Comparison of ENCODE assay signal across 17 cellular contexts in genomic region chr22:41562461-41562860, GRCh38. TPM values are rescaled to one million over a fixed set of nuclear protein-coding genes. Genes with fewer than 3 reads are reported as not detected.
A peak's percentile ranks its signal among the peaks of the same experiment; 100 is the strongest.
DNase-seq lines count a peak whose midpoint lies in the region; ATAC-seq, FAIRE-seq and TF ChIP-seq lines count a peak whose summit lies in the region.
"Had no signal": no experiment of that assay in that cellular context is flagged by ENCODE, and none has a peak within 500 bp of the region (broad histone marks: within the 10 kb centered on the region; RNA-seq: fewer than 3 reads in every experiment).

No MANE protein-coding gene starts in this region.

- H3K9me3 ChIP-seq in HepG2 (ENCODE audit: low read length) (no peaks in the 10 kb centered on the region), right lobe of liver (no peaks in the 10 kb centered on the region), esophagus squamous epithelium (no peaks in the 10 kb centered on the region), ovary (no peaks in the 10 kb centered on the region)

- no peak for TF ChIP-seq RAD21 in HepG2 (CRISPR knock-in tag; IDR thresholded peaks at IDR 0.05)

- H4K20me1 ChIP-seq in HepG2 (ENCODE audit: insufficient read depth, low read length) = no peaks in the 10 kb centered on the region

- TF ChIP-seq CTCF in HepG2 (CRISPR knock-in tag; IDR thresholded peaks at IDR 0.05) (no peak), right lobe of liver (IDR thresholded peaks at IDR 0.05) (no peak), esophagus squamous epithelium (IDR thresholded peaks at IDR 0.05) (no peak), ovary (IDR thresholded peaks at IDR 0.05) (no peak)

- DNase-seq in HepG2 (ENCODE audit: low spot score) (no peak), right lobe of liver (no peak), esophagus squamous epithelium (lab: John Stamatoyannopoulos, UW) (no peak), ovary (peak in 2 of 5 donors; percentile 51 to 54), OCI-M2 (lab: John Stamatoyannopoulos, UW; ENCODE audit: unreplicated experiment) (no peak), NCI-H1436 treated with DMSO at 0.1 percent for 48 hours (lab: John Stamatoyannopoulos, UW) (no peak)
- DNase-seq: activated CD4-positive, alpha-beta T cell treated with anti-CD3 and anti-CD28 coated beads, Interleukin-2, amount 10 ng/mL, durations not matched to agents 24 days and 14 days; activated T-cell treated with anti-CD3 and anti-CD28 coated beads, Interleukin-2, amount 50 U/mL, for 4 hours; amniotic stem cell; DMS153; effector CD4-positive, alpha-beta T cell; KG1; naive thymus-derived CD8-positive, alpha-beta T cell; NCI-H510A; T-helper 17 cell had no signal

- intact Hi-C loops in HepG2 (cut with micrococcal nuclease; ENCODE audit: unreplicated experiment) (no loop called here), right lobe of liver (cut with DNase I) (no loop called here), esophagus squamous epithelium (cut with DNase I) (no loop called here), ovary (cut with DNase I) (no loop called here)

- in situ Hi-C loops in HepG2 (cut with HindIII; ENCODE audit: extremely low pct_ligation_motif_present, low pct_unique_long_range_greater_than_20kb) = no loop called here

- H3K9ac ChIP-seq in HepG2 (ENCODE audit: insufficient read depth, low read depth, low read length) = no peak overlapping the region

- no TSS peak for BruUV-seq in HepG2 (replicated peaks; lab: Mats Ljungman, UMichigan)

- CTCF ChIA-PET in HepG2 (lab: Yijun Ruan, JAX; ENCODE audit: low intra/inter-chr PET ratio, low total read pairs) = interaction anchor here (1.8 kb wide), 1 partner anchor 18 kb away, joined by 4 read pairs; the partner anchor contains the start of gene POLR3H

- TF ChIP-seq EP300 in HepG2 (IDR thresholded peaks at IDR 0.05; ENCODE audit: low read depth in 2 of 2, low read length in 2 of 2) (no peak), HepG2 (CRISPR knock-in tag; IDR thresholded peaks at IDR 0.05; ENCODE audit: borderline replicate concordance) (no peak), ovary (IDR thresholded peaks at IDR 0.05) (no peak)

- H3K4me3 ChIP-seq in HepG2 (replicated peaks in 1 of 3; ENCODE audit: insufficient read depth in 1 of 3, low read depth in 2 of 3, low read length in 3 of 3) (no peak overlapping the region), right lobe of liver (no peak overlapping the region), esophagus squamous epithelium (peak overlapping the region in 1 of 4 donors; percentile 8), ovary (peak overlapping the region; percentile 61)

- no peak overlapping the region for H3K27ac ChIP-seq in HepG2 (ENCODE audit: extremely low read length, insufficient read depth, low read length)
- H3K27ac ChIP-seq in right lobe of liver = no peak overlapping the region
- H3K27ac ChIP-seq in esophagus squamous epithelium = peak overlapping the region in 3 of 4 donors; percentile 66 to 76 (median 74)
- H3K27ac ChIP-seq in ovary = peak overlapping the region; percentile 77 to 98

- no peak for FAIRE-seq in HepG2 (lab: Jason Lieb, UNC)

- H2AFZ ChIP-seq in HepG2 (ENCODE audit: low read length) = no peak overlapping the region

- H3K27me3 ChIP-seq in HepG2 (ENCODE audit: control insufficient read depth in 1 of 2, insufficient read depth in 2 of 2, low read length in 2 of 2) = peaks cover 0 to 29% of the 10 kb centered on the region in 2 experiments; a peak in 3 of 5 replicates
- H3K27me3 ChIP-seq in right lobe of liver = no peaks in the 10 kb centered on the region
- H3K27me3 ChIP-seq in esophagus squamous epithelium = peaks cover 0 to 46% (median 0%) of the 10 kb centered on the region in 4 donors
- H3K27me3 ChIP-seq in ovary = no peaks in the 10 kb centered on the region

- ATAC-seq in HepG2 = 0 out of 3 replicates have a peak, but pooled peaks have one; percentile 7
- no peak for ATAC-seq in right lobe of liver
- no peak for ATAC-seq in GM21526 (IDR thresholded peaks at IDR 0.05; ENCODE audit: low FRiP score, unreplicated experiment)
- ATAC-seq in GM19463 (IDR thresholded peaks at IDR 0.05; ENCODE audit: unreplicated experiment) = no peak
- ATAC-seq: activated T-cell treated with anti-CD3 and anti-CD28 coated beads, Interleukin-2, amount 50 U/mL, for 4 hours; naive thymus-derived CD8-positive, alpha-beta T cell; T-helper 17 cell had no signal

- H3K4me2 ChIP-seq in HepG2 (ENCODE audit: low read depth, low read length) = no peak overlapping the region

- POLR2A ChIA-PET in HepG2 (lab: Yijun Ruan, JAX) = interaction anchor here (1.0 to 2.2 kb wide), 4 partner anchors 11 to 27 kb away, joined by 3 to 11 read pairs (median 8); partner anchors contain the start of gene PMM1

- H3K79me2 ChIP-seq in HepG2 (ENCODE audit: insufficient read depth, low read length) = no peaks in the 10 kb centered on the region

- TF ChIP-seq POLR2A in HepG2 (IDR thresholded peaks at IDR 0.05; ENCODE audit: insufficient read depth in 1 of 2, low read depth in 2 of 2, low read length in 2 of 2) (no peak), right lobe of liver (IDR thresholded peaks at IDR 0.05) (no peak), esophagus squamous epithelium (IDR thresholded peaks at IDR 0.05) (no peak), ovary (IDR thresholded peaks at IDR 0.05) (no peak)

- 63% methylated on average over 2 of the region's 4 CpGs for WGBS in HepG2 (ENCODE audit: low lambda C conversion rate)
- 80% methylated on average over 1 of the region's 4 CpGs for WGBS in right lobe of liver (ENCODE audit: insufficient coverage, low coverage, low lambda C conversion rate, missing lambda C conversion rate)
- WGBS in esophagus squamous epithelium, 2 donors = 70% methylated on average over 3 of the region's 4 CpGs; no CpG with 5 or more reads in 1 of the 2 donors
- 68 to 76% (median 69%) methylated on average over 4 of the region's 4 CpGs for WGBS in ovary, 3 donors

- H3K4me1 ChIP-seq in HepG2 (ENCODE audit: insufficient read depth, low read length) = peaks cover 78% of the 10 kb centered on the region
- H3K4me1 ChIP-seq in right lobe of liver = peaks cover 0 to 9% (median 0%) of the 10 kb centered on the region in 4 donors
- peaks cover 3 to 52% (median 10%) of the 10 kb centered on the region in 3 donors for H3K4me1 ChIP-seq in esophagus squamous epithelium
- peaks cover 26% of the 10 kb centered on the region for H3K4me1 ChIP-seq in ovary (ENCODE audit: insufficient read depth)

- no peaks in the 10 kb centered on the region for H3K36me3 ChIP-seq in HepG2 (replicated peaks in 1 of 2; ENCODE audit: control insufficient read depth in 1 of 2, insufficient read depth in 2 of 2, low read length in 2 of 2)
- no peaks in the 10 kb centered on the region for H3K36me3 ChIP-seq in right lobe of liver
- H3K36me3 ChIP-seq in esophagus squamous epithelium = no peaks in the 10 kb centered on the region
- H3K36me3 ChIP-seq in ovary = no peaks in the 10 kb centered on the region

RNA-seq across cellular contexts. Expression of gene CSDC2, which starts 1.7 kb away (rescaled TPM):
- total RNA-seq in HepG2 (2016; rRNA removed; fragmentation: Illumina TruSeq; extraction: Trizol) (0.11 and 0.17 TPM in 2 replicates), right lobe of liver (1 to 10 TPM in 1 of 6 experiments, under 1 TPM in 4, not detected in 1; 0.31 to 3.8 (median 0.37) TPM), esophagus squamous epithelium (1 to 10 TPM in 2 of 4 donors, under 1 TPM in 2; 0.19 to 2.7 (median 0.73) TPM), ovary (100 to 1,000 TPM in 4 of 7 donors, 10 to 100 TPM in 3; 56.9 to 209 (median 101) TPM)
- total RNA-seq in HepG2 (2016; cell fraction: cytosol; rRNA removed; fragmentation: Illumina TruSeq; extraction: Trizol; ENCODE audit: low read depth) = 0.18 TPM in 1 of 2 replicates, not detected in the other
- total RNA-seq in HepG2 (2016; cell fraction: insoluble cytoplasmic fraction; rRNA removed; fragmentation: Illumina TruSeq; extraction: Trizol) = 0.12 and 0.28 TPM in 2 replicates
- total RNA-seq in HepG2 (2016; cell fraction: membrane; rRNA removed; fragmentation: Illumina TruSeq; extraction: Trizol) = 0.07 and 0.09 TPM in 2 replicates
- not detected in 2 replicates for total RNA-seq in HepG2 (2016; cell fraction: nucleus; rRNA removed; fragmentation: Illumina TruSeq; extraction: Trizol)
- polyA plus RNA-seq in HepG2 (2011; rRNA removed) (0.26 and 0.47 TPM in 2 replicates), ovary (100 to 1,000 TPM in 1 of 2 donors, 1 to 10 TPM in 1; 2.5 to 151 TPM)
- polyA plus RNA-seq in HepG2 (2011; cell fraction: cytosol; rRNA removed) = 0.24 and 0.38 TPM in 2 replicates
- 0.96 and 1.1 TPM in 2 replicates for polyA plus RNA-seq in HepG2 (2011; cell fraction: nucleus; rRNA removed)
- 0.16 and 0.33 TPM in 2 replicates for polyA plus RNA-seq in HepG2 (2012)
- polyA plus RNA-seq in HepG2 (2016; cell fraction: cytosol; fragmentation: Illumina TruSeq; extraction: Trizol; ENCODE audit: low read depth) = 0.03 and 0.05 TPM in 2 replicates
- polyA plus RNA-seq in HepG2 (2016; cell fraction: insoluble cytoplasmic fraction; fragmentation: Illumina TruSeq; extraction: Trizol; ENCODE audit: low read depth) = 0.41 TPM in 1 of 2 replicates, not detected in the other
- polyA plus RNA-seq in HepG2 (2016; cell fraction: membrane; fragmentation: Illumina TruSeq; extraction: Trizol; ENCODE audit: low read depth) = 0.08 and 0.15 TPM in 2 replicates
- 0.22 and 0.27 TPM in 2 replicates for polyA plus RNA-seq in HepG2 (2016; cell fraction: nucleus; fragmentation: Illumina TruSeq; extraction: Trizol; ENCODE audit: insufficient read depth, low read depth)
- 0.40 and 0.82 TPM in 2 replicates for polyA minus RNA-seq in HepG2 (2011; rRNA and poly(A)+ RNA removed; ENCODE audit: low replicate concordance)
- polyA minus RNA-seq in HepG2 (2011; cell fraction: cytosol; rRNA and poly(A)+ RNA removed) = 0.26 and 0.40 TPM in 2 replicates
- 0.12 and 0.13 TPM in 2 replicates for polyA minus RNA-seq in HepG2 (2011; cell fraction: nucleus; rRNA and poly(A)+ RNA removed)
- total RNA-seq: activated CD4-positive, alpha-beta T cell treated with anti-CD3 and anti-CD28 coated beads, Interleukin-2, amount 10 ng/mL, durations not matched to agents 24 days and 14 days; naive thymus-derived CD8-positive, alpha-beta T cell; T-helper 17 cell had no signal
- polyA plus RNA-seq: naive thymus-derived CD8-positive, alpha-beta T cell had no signal

RNA-seq across cellular contexts. Expression of gene POLR3H, which starts 18.2 kb away (rescaled TPM):
- total RNA-seq in HepG2 (2016; rRNA removed; fragmentation: Illumina TruSeq; extraction: Trizol) (28.6 and 30.3 TPM in 2 replicates), right lobe of liver (10 to 100 TPM in 5 of 6 experiments, 1 to 10 TPM in 1; 9.5 to 23.0 (median 18.0) TPM), esophagus squamous epithelium (10 to 100 TPM; 13.7 to 23.3 (median 16.1) TPM), ovary (10 to 100 TPM; 17.2 to 84.6 (median 52.9) TPM)
- total RNA-seq in HepG2 (2016; cell fraction: cytosol; rRNA removed; fragmentation: Illumina TruSeq; extraction: Trizol; ENCODE audit: low read depth) = 13.1 and 13.9 TPM in 2 replicates
- total RNA-seq in HepG2 (2016; cell fraction: insoluble cytoplasmic fraction; rRNA removed; fragmentation: Illumina TruSeq; extraction: Trizol) = 27.8 and 29.2 TPM in 2 replicates
- total RNA-seq in HepG2 (2016; cell fraction: membrane; rRNA removed; fragmentation: Illumina TruSeq; extraction: Trizol) = 33.4 and 34.4 TPM in 2 replicates
- 20.8 and 24.8 TPM in 2 replicates for total RNA-seq in HepG2 (2016; cell fraction: nucleus; rRNA removed; fragmentation: Illumina TruSeq; extraction: Trizol)
- polyA plus RNA-seq in HepG2 (2011; rRNA removed) (10.3 and 11.2 TPM in 2 replicates), ovary (10 to 100 TPM; 15.7 to 34.1 TPM)
- 8.4 and 9.9 TPM in 2 replicates for polyA plus RNA-seq in HepG2 (2011; cell fraction: cytosol; rRNA removed)
- polyA plus RNA-seq in HepG2 (2011; cell fraction: nucleus; rRNA removed) = 10.0 and 10.5 TPM in 2 replicates
- 8.6 and 11.1 TPM in 2 replicates for polyA plus RNA-seq in HepG2 (2012)
- 40.9 and 52.2 TPM in 2 replicates for polyA plus RNA-seq in HepG2 (2016; cell fraction: cytosol; fragmentation: Illumina TruSeq; extraction: Trizol; ENCODE audit: low read depth)
- 37.9 and 45.4 TPM in 2 replicates for polyA plus RNA-seq in HepG2 (2016; cell fraction: insoluble cytoplasmic fraction; fragmentation: Illumina TruSeq; extraction: Trizol; ENCODE audit: low read depth)
- polyA plus RNA-seq in HepG2 (2016; cell fraction: membrane; fragmentation: Illumina TruSeq; extraction: Trizol; ENCODE audit: low read depth) = 50.3 and 61.8 TPM in 2 replicates
- polyA plus RNA-seq in HepG2 (2016; cell fraction: nucleus; fragmentation: Illumina TruSeq; extraction: Trizol; ENCODE audit: insufficient read depth, low read depth) = 38.0 and 40.7 TPM in 2 replicates
- 18.2 and 44.3 TPM in 2 replicates for polyA minus RNA-seq in HepG2 (2011; rRNA and poly(A)+ RNA removed; ENCODE audit: low replicate concordance)
- polyA minus RNA-seq in HepG2 (2011; cell fraction: cytosol; rRNA and poly(A)+ RNA removed) = 3.3 and 3.9 TPM in 2 replicates
- 16.3 and 17.3 TPM in 2 replicates for polyA minus RNA-seq in HepG2 (2011; cell fraction: nucleus; rRNA and poly(A)+ RNA removed)

RNA-seq across cellular contexts. Expression of gene PMM1, which starts 27.2 kb away (rescaled TPM):
- total RNA-seq in HepG2 (2016; rRNA removed; fragmentation: Illumina TruSeq; extraction: Trizol) (17.8 and 23.0 TPM in 2 replicates), right lobe of liver (10 to 100 TPM; 21.6 to 45.1 (median 36.2) TPM), esophagus squamous epithelium (10 to 100 TPM; 17.9 to 65.2 (median 49.5) TPM), ovary (10 to 100 TPM; 40.5 to 68.6 (median 55.7) TPM)
- total RNA-seq in HepG2 (2016; cell fraction: cytosol; rRNA removed; fragmentation: Illumina TruSeq; extraction: Trizol; ENCODE audit: low read depth) = 9.2 and 11.2 TPM in 2 replicates
- 18.6 and 19.0 TPM in 2 replicates for total RNA-seq in HepG2 (2016; cell fraction: insoluble cytoplasmic fraction; rRNA removed; fragmentation: Illumina TruSeq; extraction: Trizol)
- 17.5 and 18.7 TPM in 2 replicates for total RNA-seq in HepG2 (2016; cell fraction: membrane; rRNA removed; fragmentation: Illumina TruSeq; extraction: Trizol)
- 16.8 and 18.6 TPM in 2 replicates for total RNA-seq in HepG2 (2016; cell fraction: nucleus; rRNA removed; fragmentation: Illumina TruSeq; extraction: Trizol)
- polyA plus RNA-seq in HepG2 (2011; rRNA removed) (95.6 and 100 TPM in 2 replicates), ovary (10 to 100 TPM; 19.9 to 76.6 TPM)
- polyA plus RNA-seq in HepG2 (2011; cell fraction: cytosol; rRNA removed) = 119 and 132 TPM in 2 replicates
- 140 and 147 TPM in 2 replicates for polyA plus RNA-seq in HepG2 (2011; cell fraction: nucleus; rRNA removed)
- polyA plus RNA-seq in HepG2 (2012) = 63.2 and 90.3 TPM in 2 replicates
- polyA plus RNA-seq in HepG2 (2016; cell fraction: cytosol; fragmentation: Illumina TruSeq; extraction: Trizol; ENCODE audit: low read depth) = 21.5 and 21.9 TPM in 2 replicates
- polyA plus RNA-seq in HepG2 (2016; cell fraction: insoluble cytoplasmic fraction; fragmentation: Illumina TruSeq; extraction: Trizol; ENCODE audit: low read depth) = 35.6 and 42.4 TPM in 2 replicates
- polyA plus RNA-seq in HepG2 (2016; cell fraction: membrane; fragmentation: Illumina TruSeq; extraction: Trizol; ENCODE audit: low read depth) = 24.2 and 24.7 TPM in 2 replicates
- polyA plus RNA-seq in HepG2 (2016; cell fraction: nucleus; fragmentation: Illumina TruSeq; extraction: Trizol; ENCODE audit: insufficient read depth, low read depth) = 46.6 and 53.0 TPM in 2 replicates
- polyA minus RNA-seq in HepG2 (2011; rRNA and poly(A)+ RNA removed; ENCODE audit: low replicate concordance) = 13.2 and 78.6 TPM in 2 replicates
- 35.6 and 37.7 TPM in 2 replicates for polyA minus RNA-seq in HepG2 (2011; cell fraction: cytosol; rRNA and poly(A)+ RNA removed)
- polyA minus RNA-seq in HepG2 (2011; cell fraction: nucleus; rRNA and poly(A)+ RNA removed) = 26.9 and 27.8 TPM in 2 replicates

RNA-seq across cellular contexts. Expression of gene DESI1, which starts 58.4 kb away (rescaled TPM):
- total RNA-seq in HepG2 (2016; rRNA removed; fragmentation: Illumina TruSeq; extraction: Trizol) (19.3 and 21.6 TPM in 2 replicates), right lobe of liver (10 to 100 TPM; 34.8 to 49.5 (median 40.9) TPM), esophagus squamous epithelium (10 to 100 TPM; 22.1 to 34.9 (median 28.4) TPM), ovary (10 to 100 TPM; 15.4 to 34.5 (median 22.8) TPM)
- 10.7 and 14.0 TPM in 2 replicates for total RNA-seq in HepG2 (2016; cell fraction: cytosol; rRNA removed; fragmentation: Illumina TruSeq; extraction: Trizol; ENCODE audit: low read depth)
- 18.7 and 21.0 TPM in 2 replicates for total RNA-seq in HepG2 (2016; cell fraction: insoluble cytoplasmic fraction; rRNA removed; fragmentation: Illumina TruSeq; extraction: Trizol)
- total RNA-seq in HepG2 (2016; cell fraction: membrane; rRNA removed; fragmentation: Illumina TruSeq; extraction: Trizol) = 20.4 and 22.8 TPM in 2 replicates
- total RNA-seq in HepG2 (2016; cell fraction: nucleus; rRNA removed; fragmentation: Illumina TruSeq; extraction: Trizol) = 19.0 and 20.5 TPM in 2 replicates
- polyA plus RNA-seq in HepG2 (2011; rRNA removed) (29.2 and 34.2 TPM in 2 replicates), ovary (10 to 100 TPM; 10.8 to 26.9 TPM)
- 20.1 and 22.1 TPM in 2 replicates for polyA plus RNA-seq in HepG2 (2011; cell fraction: cytosol; rRNA removed)
- polyA plus RNA-seq in HepG2 (2011; cell fraction: nucleus; rRNA removed) = 41.4 and 55.5 TPM in 2 replicates
- polyA plus RNA-seq in HepG2 (2012) = 17.3 and 22.8 TPM in 2 replicates
- 20.0 and 28.7 TPM in 2 replicates for polyA plus RNA-seq in HepG2 (2016; cell fraction: cytosol; fragmentation: Illumina TruSeq; extraction: Trizol; ENCODE audit: low read depth)
- polyA plus RNA-seq in HepG2 (2016; cell fraction: insoluble cytoplasmic fraction; fragmentation: Illumina TruSeq; extraction: Trizol; ENCODE audit: low read depth) = 23.9 and 26.6 TPM in 2 replicates
- polyA plus RNA-seq in HepG2 (2016; cell fraction: membrane; fragmentation: Illumina TruSeq; extraction: Trizol; ENCODE audit: low read depth) = 30.2 and 33.5 TPM in 2 replicates
- 57.4 and 61.7 TPM in 2 replicates for polyA plus RNA-seq in HepG2 (2016; cell fraction: nucleus; fragmentation: Illumina TruSeq; extraction: Trizol; ENCODE audit: insufficient read depth, low read depth)
- 47.2 and 80.3 TPM in 2 replicates for polyA minus RNA-seq in HepG2 (2011; rRNA and poly(A)+ RNA removed; ENCODE audit: low replicate concordance)
- polyA minus RNA-seq in HepG2 (2011; cell fraction: cytosol; rRNA and poly(A)+ RNA removed) = 15.8 TPM in 2 replicates
- polyA minus RNA-seq in HepG2 (2011; cell fraction: nucleus; rRNA and poly(A)+ RNA removed) = 24.3 and 36.3 TPM in 2 replicates

RNA-seq across cellular contexts. Expression of gene XRCC6, which starts 58.6 kb away (rescaled TPM):
- total RNA-seq in HepG2 (2016; rRNA removed; fragmentation: Illumina TruSeq; extraction: Trizol) (625 and 944 TPM in 2 replicates), right lobe of liver (100 to 1,000 TPM in 2 of 6 experiments, 10 to 100 TPM in 4; 71.0 to 122 (median 91.1) TPM), esophagus squamous epithelium (100 to 1,000 TPM; 161 to 295 (median 222) TPM), ovary (100 to 1,000 TPM; 147 to 239 (median 200) TPM)
- total RNA-seq in HepG2 (2016; cell fraction: cytosol; rRNA removed; fragmentation: Illumina TruSeq; extraction: Trizol; ENCODE audit: low read depth) = 53.4 and 61.8 TPM in 2 replicates
- 635 and 912 TPM in 2 replicates for total RNA-seq in HepG2 (2016; cell fraction: insoluble cytoplasmic fraction; rRNA removed; fragmentation: Illumina TruSeq; extraction: Trizol)
- 124 and 145 TPM in 2 replicates for total RNA-seq in HepG2 (2016; cell fraction: membrane; rRNA removed; fragmentation: Illumina TruSeq; extraction: Trizol)
- total RNA-seq in HepG2 (2016; cell fraction: nucleus; rRNA removed; fragmentation: Illumina TruSeq; extraction: Trizol) = 234 and 241 TPM in 2 replicates
- polyA plus RNA-seq in HepG2 (2011; rRNA removed) (109 and 124 TPM in 2 replicates), ovary (100 to 1,000 TPM; 165 to 380 TPM)
- 106 and 126 TPM in 2 replicates for polyA plus RNA-seq in HepG2 (2011; cell fraction: cytosol; rRNA removed)
- polyA plus RNA-seq in HepG2 (2011; cell fraction: nucleus; rRNA removed) = 30.7 and 40.3 TPM in 2 replicates
- 246 and 411 TPM in 2 replicates for polyA plus RNA-seq in HepG2 (2012)
- polyA plus RNA-seq in HepG2 (2016; cell fraction: cytosol; fragmentation: Illumina TruSeq; extraction: Trizol; ENCODE audit: low read depth) = 34.4 and 42.4 TPM in 2 replicates
- polyA plus RNA-seq in HepG2 (2016; cell fraction: insoluble cytoplasmic fraction; fragmentation: Illumina TruSeq; extraction: Trizol; ENCODE audit: low read depth) = 671 and 701 TPM in 2 replicates
- polyA plus RNA-seq in HepG2 (2016; cell fraction: membrane; fragmentation: Illumina TruSeq; extraction: Trizol; ENCODE audit: low read depth) = 64.7 and 77.0 TPM in 2 replicates
- polyA plus RNA-seq in HepG2 (2016; cell fraction: nucleus; fragmentation: Illumina TruSeq; extraction: Trizol; ENCODE audit: insufficient read depth, low read depth) = 237 and 254 TPM in 2 replicates
- 102 and 167 TPM in 2 replicates for polyA minus RNA-seq in HepG2 (2011; rRNA and poly(A)+ RNA removed; ENCODE audit: low replicate concordance)
- polyA minus RNA-seq in HepG2 (2011; cell fraction: cytosol; rRNA and poly(A)+ RNA removed) = 71.6 and 76.1 TPM in 2 replicates
- polyA minus RNA-seq in HepG2 (2011; cell fraction: nucleus; rRNA and poly(A)+ RNA removed) = 38.2 and 41.5 TPM in 2 replicates

Comparison
In these comparisons a context has a peak if more than half of its experiments do, and no peak if none do; other contexts are left out.
1. H3K27ac ChIP-seq: peak in esophagus squamous epithelium (3 of 4) and ovary (2 of 2); none in HepG2 (single experiment) and right lobe of liver (0 of 3).
2. RNA of gene CSDC2, which starts 1.7 kb away (total RNA-seq): 56.9 to 209 TPM in ovary; 0.19 to 2.7 TPM in esophagus squamous epithelium, 0.31 to 3.8 TPM in right lobe of liver and 0.07 to 0.28 TPM in HepG2; every median in the first group is over 10 times any median in the second.